ENCODE assay signal across 21 cellular contexts in the genomic region with DNA sequence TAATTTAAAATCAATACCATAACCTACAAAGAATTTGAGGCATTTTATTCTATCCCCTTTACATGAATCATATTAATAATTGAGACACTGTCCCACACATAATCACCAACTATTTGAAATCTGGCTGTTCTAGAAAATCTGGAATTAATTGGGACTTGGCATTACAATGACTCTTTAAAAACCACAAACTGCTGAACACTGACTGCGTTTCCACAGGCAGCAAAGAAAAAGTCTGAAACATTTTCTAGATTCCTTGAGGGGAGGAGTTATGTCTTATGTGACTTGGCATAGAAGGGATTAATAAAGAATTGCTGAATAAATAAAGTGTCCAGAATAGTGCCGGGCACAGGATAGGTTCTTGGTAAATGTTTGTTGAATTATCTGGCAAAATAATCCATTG.
DNase-seq lines count a peak whose midpoint lies in the region; ATAC-seq and TF ChIP-seq lines count a peak whose summit lies in the region.
"Had no signal": no experiment of that assay in that cellular context is flagged by ENCODE, and none has a peak within 500 bp of the region (broad histone marks: within the 10 kb centered on the region; RNA-seq: fewer than 3 reads in every experiment).

No MANE protein-coding gene starts in this region.

- no peak overlapping the region for H3K4me3 Mint-ChIP-seq in chondrocyte (ENCODE audit: unreplicated experiment)
- H3K4me3 Mint-ChIP-seq: activated CD8-positive, alpha-beta memory T cell treated with anti-CD3 and anti-CD28 coated beads, Interleukin-2, amount 10 ng/mL, durations not matched to agents 7 days and 5 days; activated naive CD8-positive, alpha-beta T cell; activated T-helper 1 cell treated with anti-CD3 and anti-CD28 coated beads, Interleukin-12 subunit alpha, Interleukin-12 subunit beta, Interleukin-2, Interleukin-4 antibody, amounts not matched to agents 30 ng/mL and 10 ng/mL and 1 ng/mL, durations not matched to agents 14 hours and 24 hours and 36 hours; H9; naive B cell; stimulated activated effector memory CD8-positive, alpha-beta T cell treated with anti-CD3 and anti-CD28 coated beads, Interleukin-12 subunit alpha, Interleukin-12 subunit beta, amount 100 ng/mL, for 72 hours had no signal

- no peak for TF ChIP-seq CTCF in chondrocyte (IDR thresholded peaks at IDR 0.05)

- H3K27ac Mint-ChIP-seq in chondrocyte (ENCODE audit: unreplicated experiment) = no peak overlapping the region
- H3K27ac Mint-ChIP-seq: activated CD8-positive, alpha-beta memory T cell treated with anti-CD3 and anti-CD28 coated beads, Interleukin-2, amount 10 ng/mL, durations not matched to agents 7 days and 5 days; activated naive CD8-positive, alpha-beta T cell; activated T-helper 1 cell treated with anti-CD3 and anti-CD28 coated beads, Interleukin-12 subunit alpha, Interleukin-12 subunit beta, Interleukin-2, Interleukin-4 antibody, amounts not matched to agents 30 ng/mL and 10 ng/mL and 1 ng/mL, durations not matched to agents 14 hours and 24 hours and 36 hours; H9; naive B cell; stimulated activated effector memory CD8-positive, alpha-beta T cell treated with anti-CD3 and anti-CD28 coated beads, Interleukin-12 subunit alpha, Interleukin-12 subunit beta, amount 100 ng/mL, for 72 hours had no signal

- no peak for ATAC-seq in GM18907 (IDR thresholded peaks at IDR 0.05; ENCODE audit: unreplicated experiment)
- ATAC-seq: activated CD8-positive, alpha-beta memory T cell treated with anti-CD3 and anti-CD28 coated beads, Interleukin-2, amount 10 ng/mL, durations not matched to agents 7 days and 5 days; right lobe of liver; stimulated activated effector memory CD8-positive, alpha-beta T cell treated with anti-CD3 and anti-CD28 coated beads, Interleukin-12 subunit alpha, Interleukin-12 subunit beta, amount 100 ng/mL, for 72 hours had no signal

- peak; percentile 65 for DNase-seq in AG08395 (ENCODE audit: low spot score)
- DNase-seq in GM04504 (ENCODE audit: low read depth) = peak; percentile 40
- DNase-seq in astrocyte of the hippocampus (ENCODE audit: low read depth, low spot score) = peak; percentile 73
- DNase-seq in iris pigment epithelial cell (ENCODE audit: low read depth) = peak; percentile 59
- DNase-seq in NCI-H69 (lab: John Stamatoyannopoulos, UW) = no peak
- no peak for DNase-seq in chondrocyte (ENCODE audit: low spot score)
- DNase-seq in activated CD4-positive, alpha-beta T cell treated with anti-CD3 and anti-CD28 coated beads, Interleukin-2, amount 50 U/mL, for 4 hours = no peak
- DNase-seq: ACHN; activated CD4-positive, alpha-beta T cell treated with anti-CD3 and anti-CD28 coated beads for 48 hours; activated CD8-positive, alpha-beta memory T cell treated with anti-CD3 and anti-CD28 coated beads, Interleukin-2, amount 10 ng/mL, durations not matched to agents 7 days and 5 days; brain microvascular endothelial cell; cortex of kidney; H9; hypothalamus; naive B cell; NCI-H524 treated with DMSO at 0.1 percent for 48 hours; right lobe of liver had no signal

- peaks cover 13% of the 10 kb centered on the region for H3K9me3 Mint-ChIP-seq in chondrocyte (ENCODE audit: low read depth)
- H3K9me3 Mint-ChIP-seq: H9 had no signal

- H3K36me3 Mint-ChIP-seq in chondrocyte (ENCODE audit: low read depth) = no peaks in the 10 kb centered on the region
- H3K36me3 Mint-ChIP-seq: activated CD8-positive, alpha-beta memory T cell treated with anti-CD3 and anti-CD28 coated beads, Interleukin-2, amount 10 ng/mL, durations not matched to agents 7 days and 5 days; activated naive CD8-positive, alpha-beta T cell; naive B cell; stimulated activated effector memory CD8-positive, alpha-beta T cell treated with anti-CD3 and anti-CD28 coated beads, Interleukin-12 subunit alpha, Interleukin-12 subunit beta, amount 100 ng/mL, for 72 hours had no signal

- H3K4me1 Mint-ChIP-seq in chondrocyte (ENCODE audit: low read depth) = no peaks in the 10 kb centered on the region
- H3K4me1 Mint-ChIP-seq: activated CD8-positive, alpha-beta memory T cell treated with anti-CD3 and anti-CD28 coated beads, Interleukin-2, amount 10 ng/mL, durations not matched to agents 7 days and 5 days; naive B cell; stimulated activated effector memory CD8-positive, alpha-beta T cell treated with anti-CD3 and anti-CD28 coated beads, Interleukin-12 subunit alpha, Interleukin-12 subunit beta, amount 100 ng/mL, for 72 hours had no signal

- H3K27me3 Mint-ChIP-seq in chondrocyte (ENCODE audit: low read depth) = peaks cover 2% of the 10 kb centered on the region
- H3K27me3 Mint-ChIP-seq: activated CD8-positive, alpha-beta memory T cell treated with anti-CD3 and anti-CD28 coated beads, Interleukin-2, amount 10 ng/mL, durations not matched to agents 7 days and 5 days; activated naive CD8-positive, alpha-beta T cell; naive B cell had no signal

Comparison
In these comparisons a context has a peak if more than half of its experiments do, and no peak if none do; other contexts are left out.
1. DNase-seq: peak in AG08395 (single experiment), GM04504 (single experiment), astrocyte of the hippocampus (single experiment) and iris pigment epithelial cell (single experiment); none in NCI-H69 (single experiment), chondrocyte (single experiment) and activated CD4-positive, alpha-beta T cell treated with anti-CD3 and anti-CD28 coated beads, Interleukin-2, amount 50 U/mL, for 4 hours (0 of 2).